17 cellular contexts compared by ENCODE assay signal in genomic region chr5:135429886-135430437, GRCh38. TPM values are rescaled to one million over a fixed set of nuclear protein-coding genes. Genes with fewer than 3 reads are reported as not detected.
A peak's percentile ranks its signal among the peaks of the same experiment; 100 is the strongest.
DNase-seq lines count a peak whose midpoint lies in the region; ATAC-seq and TF ChIP-seq lines count a peak whose summit lies in the region.
"Had no signal": no experiment of that assay in that cellular context is flagged by ENCODE, and none has a peak within 500 bp of the region (broad histone marks: within the 10 kb centered on the region; RNA-seq: fewer than 3 reads in every experiment).

No MANE protein-coding gene starts in this region.

- H4K20me1 ChIP-seq in BLaER1 treated with 17β-estradiol and CSF1 and Interleukin-3, amounts not matched to agents 10 nM and 100 nM: no peaks in the 10 kb centered on the region
- no peaks in the 10 kb centered on the region for H4K20me1 ChIP-seq in H9 (ENCODE audit: control insufficient read depth, insufficient read depth, insufficient read length)

- H2BK120ac ChIP-seq in H9 (ENCODE audit: low read depth, low read length, poor library complexity, severe bottlenecking): no peak overlapping the region
- H2BK120ac ChIP-seq in mesenchymal stem cell (ENCODE audit: low read depth, low read length): no peak overlapping the region

- H3K23ac ChIP-seq in H9 (ENCODE audit: insufficient read length, low read depth, low read length): no peak overlapping the region
- H3K23ac ChIP-seq in mesenchymal stem cell (ENCODE audit: low read length in 2 of 2): no peak overlapping the region

- H4K8ac ChIP-seq in H9 (replicated peaks; ENCODE audit: insufficient read length, low read depth, low read length): no peak overlapping the region
- H4K8ac ChIP-seq in mesenchymal stem cell (ENCODE audit: low read length): no peak overlapping the region

- H3K36me3 Mint-ChIP-seq in H9 (ENCODE audit: insufficient read depth in 1 of 3, low read depth in 3 of 3) (peaks cover 2 to 11% (median 5%) of the 10 kb centered on the region in 3 experiments; a peak in 4 of 7 replicates), endothelial cell (ENCODE audit: low read depth, unreplicated experiment) (peaks cover 4% of the 10 kb centered on the region)
- no peaks in the 10 kb centered on the region for H3K36me3 Mint-ChIP-seq in activated T-helper 1 cell treated with anti-CD3 and anti-CD28 coated beads, Interleukin-12 subunit alpha, Interleukin-12 subunit beta, Interleukin-2, Interleukin-4 antibody, amounts not matched to agents 30 ng/mL and 10 ng/mL and 1 ng/mL, durations not matched to agents 14 hours and 24 hours and 36 hours (ENCODE audit: low read depth)

- H3K56ac ChIP-seq in H9 (ENCODE audit: insufficient read length, low read depth, low read length): no peak overlapping the region

- H4K5ac ChIP-seq in H9 (ENCODE audit: insufficient read length, low read depth, low read length): no peak overlapping the region

- no peak overlapping the region for H2AK5ac ChIP-seq in H9 (ENCODE audit: insufficient read length, low read length)
- H2AK5ac ChIP-seq in mesenchymal stem cell (ENCODE audit: low read length, severe bottlenecking): no peak overlapping the region

- peak overlapping the region in 2 of 11 experiments; percentile 29 to 40; a peak in 3 of 22 replicates for H3K9ac ChIP-seq in BLaER1 treated with 17β-estradiol and CSF1 and Interleukin-3, amounts not matched to agents 10 nM and 100 nM
- H3K9ac ChIP-seq in H9 (ENCODE audit: extremely low read depth, insufficient read length, low read length) (no peak overlapping the region), mesenchymal stem cell (ENCODE audit: low read length) (peak overlapping the region; percentile 70)

- H3K4me3 Mint-ChIP-seq in H9 (no peak overlapping the region), endothelial cell (ENCODE audit: unreplicated experiment) (no peak overlapping the region)
- no peak overlapping the region for H3K4me3 Mint-ChIP-seq in activated T-helper 1 cell treated with anti-CD3 and anti-CD28 coated beads, Interleukin-12 subunit alpha, Interleukin-12 subunit beta, Interleukin-2, Interleukin-4 antibody, amounts not matched to agents 30 ng/mL and 10 ng/mL and 1 ng/mL, durations not matched to agents 14 hours and 24 hours and 36 hours
- H3K4me3 Mint-ChIP-seq: CD4-positive, alpha-beta T cell had no signal

- no peak for ATAC-seq in gastrocnemius medialis
- ATAC-seq in HG02798 (IDR thresholded peaks at IDR 0.05; ENCODE audit: poor library complexity, unreplicated experiment): no peak

- H2BK5ac ChIP-seq in H9 (ENCODE audit: insufficient read length, low read length) (no peak overlapping the region), mesenchymal stem cell (ENCODE audit: low read depth, low read length, poor library complexity, severe bottlenecking) (no peak overlapping the region)

- H2AFZ ChIP-seq in H9 (ENCODE audit: low read length) (no peak overlapping the region), mesenchymal stem cell (ENCODE audit: low read depth, low read length) (no peak overlapping the region)

- peaks cover 0 to 14% (median 5%) of the 10 kb centered on the region in 11 experiments; a peak in 5 of 22 replicates for H3K36me3 ChIP-seq in BLaER1 treated with 17β-estradiol and CSF1 and Interleukin-3, amounts not matched to agents 10 nM and 100 nM
- H3K36me3 ChIP-seq in mesenchymal stem cell (ENCODE audit: control insufficient read depth in 1 of 2, insufficient read depth in 2 of 2, low read depth in 1 of 2, low read length in 2 of 2): no peaks in the 10 kb centered on the region
- H3K36me3 ChIP-seq in gastrocnemius medialis: no peaks in the 10 kb centered on the region
- H3K36me3 ChIP-seq: HAP-1 had no signal

- H3K4me1 Mint-ChIP-seq in H9: peaks cover 0 to 8% of the 10 kb centered on the region in 2 experiments; a peak in 2 of 4 replicates
- H3K4me1 Mint-ChIP-seq in endothelial cell (ENCODE audit: unreplicated experiment): peaks cover 10% of the 10 kb centered on the region
- H3K4me1 Mint-ChIP-seq in activated T-helper 1 cell treated with anti-CD3 and anti-CD28 coated beads, Interleukin-12 subunit alpha, Interleukin-12 subunit beta, Interleukin-2, Interleukin-4 antibody, amounts not matched to agents 30 ng/mL and 10 ng/mL and 1 ng/mL, durations not matched to agents 14 hours and 24 hours and 36 hours (ENCODE audit: low read depth): peaks cover 11% of the 10 kb centered on the region

- in situ Hi-C loops in gastrocnemius medialis (cut with MboI; ENCODE audit: low sequenced_read_pairs in 4 of 4): loop anchor here in 1 of 4 donors (5.0 kb wide), 1 partner anchor 73 kb away; no protein-coding TSS in a partner anchor

- no peak overlapping the region for H3T11ph ChIP-seq in H9 (ENCODE audit: low read length)

- H3K9me3 Mint-ChIP-seq in H9 (peaks cover 10 to 14% of the 10 kb centered on the region in 2 experiments), endothelial cell (ENCODE audit: unreplicated experiment) (no peaks in the 10 kb centered on the region)
- peaks cover 7% of the 10 kb centered on the region for H3K9me3 Mint-ChIP-seq in activated T-helper 1 cell treated with anti-CD3 and anti-CD28 coated beads, Interleukin-12 subunit alpha, Interleukin-12 subunit beta, Interleukin-2, Interleukin-4 antibody, amounts not matched to agents 30 ng/mL and 10 ng/mL and 1 ng/mL, durations not matched to agents 14 hours and 24 hours and 36 hours

- H3K27me3 Mint-ChIP-seq in H9 (ENCODE audit: low read depth): peaks cover 30% of the 10 kb centered on the region
- H3K27me3 Mint-ChIP-seq in endothelial cell (ENCODE audit: unreplicated experiment): no peaks in the 10 kb centered on the region
- peaks cover 12% of the 10 kb centered on the region for H3K27me3 Mint-ChIP-seq in activated T-helper 1 cell treated with anti-CD3 and anti-CD28 coated beads, Interleukin-12 subunit alpha, Interleukin-12 subunit beta, Interleukin-2, Interleukin-4 antibody, amounts not matched to agents 30 ng/mL and 10 ng/mL and 1 ng/mL, durations not matched to agents 14 hours and 24 hours and 36 hours (ENCODE audit: insufficient read depth)

- H3K4ac ChIP-seq in H9 (ENCODE audit: low read depth, low read length) (no peak overlapping the region), mesenchymal stem cell (ENCODE audit: low read depth in 1 of 2, low read length in 2 of 2) (no peak overlapping the region)

- H3K18ac ChIP-seq in H9 (ENCODE audit: insufficient read length, low read depth, low read length) (no peak overlapping the region), mesenchymal stem cell (ENCODE audit: low read depth in 1 of 2, low read length in 2 of 2) (no peak overlapping the region)

- H2BK12ac ChIP-seq in H9 (ENCODE audit: insufficient read length, low read depth, low read length) (no peak overlapping the region), mesenchymal stem cell (ENCODE audit: low read length in 2 of 2) (no peak overlapping the region)

- intact Hi-C loops in gastrocnemius medialis (cut with DNase I; ENCODE audit: low total_unique reads): loop anchor here (5.0 to 10.0 kb wide), 4 partner anchors 73 to 1382 kb away; no protein-coding TSS in a partner anchor
- intact Hi-C loops in activated T-helper 1 cell treated with anti-CD3 and anti-CD28 coated beads, Interleukin-12 subunit alpha, Interleukin-12 subunit beta, Interleukin-2, Interleukin-4 antibody, amounts not matched to agents 30 ng/mL and 10 ng/mL and 1 ng/mL, durations not matched to agents 14 hours and 24 hours and 36 hours (cut with micrococcal nuclease): loop anchor here (5.0 kb wide), 1 partner anchor 68 kb away; no protein-coding TSS in a partner anchor

- H4K91ac ChIP-seq in H9 (ENCODE audit: insufficient read length, low read depth, low read length) (no peak overlapping the region), mesenchymal stem cell (ENCODE audit: low read length) (no peak overlapping the region)

- H3K79me1 ChIP-seq in H9 (ENCODE audit: insufficient read depth, low read depth, low read length, poor library complexity, severe bottlenecking) (no peaks in the 10 kb centered on the region), mesenchymal stem cell (replicated peaks; ENCODE audit: low read length, poor library complexity, severe bottlenecking) (no peaks in the 10 kb centered on the region)

- H3K27ac Mint-ChIP-seq in H9 (no peak overlapping the region), endothelial cell (ENCODE audit: unreplicated experiment) (no peak overlapping the region)
- H3K27ac Mint-ChIP-seq in activated T-helper 1 cell treated with anti-CD3 and anti-CD28 coated beads, Interleukin-12 subunit alpha, Interleukin-12 subunit beta, Interleukin-2, Interleukin-4 antibody, amounts not matched to agents 30 ng/mL and 10 ng/mL and 1 ng/mL, durations not matched to agents 14 hours and 24 hours and 36 hours: no peak overlapping the region
- H3K27ac Mint-ChIP-seq: CD4-positive, alpha-beta T cell had no signal

- no peak for TF ChIP-seq POLR2A in gastrocnemius medialis (IDR thresholded peaks at IDR 0.05)

- no peak overlapping the region for H2BK20ac ChIP-seq in H9 (ENCODE audit: low read depth, low read length, poor library complexity, severe bottlenecking)

- peaks cover 78 to 95% (median 89%) of the 10 kb centered on the region in 10 experiments for H3K4me1 ChIP-seq in BLaER1 treated with 17β-estradiol and CSF1 and Interleukin-3, amounts not matched to agents 10 nM and 100 nM
- no peaks in the 10 kb centered on the region for H3K4me1 ChIP-seq in H9 (ENCODE audit: insufficient read depth, low read length)
- peaks cover 7% of the 10 kb centered on the region for H3K4me1 ChIP-seq in mesenchymal stem cell (ENCODE audit: control insufficient read depth, insufficient read depth, low read depth, low read length)
- peaks cover 21 to 32% of the 10 kb centered on the region in 2 donors for H3K4me1 ChIP-seq in gastrocnemius medialis
- H3K4me1 ChIP-seq: HAP-1 had no signal

- H3K14ac ChIP-seq in H9 (ENCODE audit: insufficient read depth, low read length) (no peak overlapping the region), mesenchymal stem cell (ENCODE audit: low read length in 2 of 2) (no peak overlapping the region)

- H3K9me3 ChIP-seq in BLaER1 treated with 17β-estradiol and CSF1 and Interleukin-3, amounts not matched to agents 10 nM and 100 nM (replicated peaks in 1 of 11): peaks cover 14 to 26% (median 21%) of the 10 kb centered on the region in 11 experiments
- H3K9me3 ChIP-seq in H9 (ENCODE audit: control insufficient read depth, low read depth, low read length): peaks cover 5% of the 10 kb centered on the region
- H3K9me3 ChIP-seq in mesenchymal stem cell (ENCODE audit: control insufficient read depth, low read length): peaks cover 13% of the 10 kb centered on the region
- no peaks in the 10 kb centered on the region for H3K9me3 ChIP-seq in gastrocnemius medialis
- H3K9me3 ChIP-seq: HAP-1 had no signal

- peak overlapping the region; percentile 52 to 76 (median 61) for H3K4me2 ChIP-seq in BLaER1 treated with 17β-estradiol and CSF1 and Interleukin-3, amounts not matched to agents 10 nM and 100 nM
- H3K4me2 ChIP-seq in H9 (ENCODE audit: insufficient read depth, insufficient read length, low read length) (no peak overlapping the region), mesenchymal stem cell (ENCODE audit: low read length, poor library complexity, severe bottlenecking) (no peak overlapping the region)

- DNase-seq in H9 (peak; percentile 15), mesenchymal stem cell (no peak), gastrocnemius medialis (no peak), endothelial cell (ENCODE audit: low spot score) (no peak)
- DNase-seq in activated T-helper 1 cell treated with anti-CD3 and anti-CD28 coated beads, Interleukin-12 subunit alpha, Interleukin-12 subunit beta, Interleukin-2, Interleukin-4 antibody, amounts not matched to agents 30 ng/mL and 10 ng/mL and 1 ng/mL, durations not matched to agents 14 hours and 24 hours and 36 hours (ENCODE audit: low spot score): no peak
- DNase-seq: CD4-positive, alpha-beta T cell; NCI-H1105; NCI-H1694; NCI-H345; NCI-H69 had no signal

- no peaks in the 10 kb centered on the region for H3K79me2 ChIP-seq in H9 (ENCODE audit: insufficient read depth, low read length)

- no peaks in the 10 kb centered on the region for H3K23me2 ChIP-seq in H9 (ENCODE audit: insufficient read length, low read depth, low read length, poor library complexity, severe bottlenecking)

- H3K27ac ChIP-seq in BLaER1 treated with 17β-estradiol and CSF1 and Interleukin-3, amounts not matched to agents 10 nM and 100 nM: peak overlapping the region in 8 of 11 experiments; percentile 10 to 90 (median 46); a peak in 14 of 22 replicates
- no peak overlapping the region for H3K27ac ChIP-seq in H9 (ENCODE audit: insufficient read length, low read depth, low read length)
- H3K27ac ChIP-seq in mesenchymal stem cell (ENCODE audit: low read length, poor library complexity, severe bottlenecking): no peak overlapping the region
- H3K27ac ChIP-seq in gastrocnemius medialis: peak overlapping the region in 3 of 4 donors; percentile 38 to 46 (median 44)
- H3K27ac ChIP-seq: HL-60 had no signal

- WGBS in H9 (ENCODE audit: extremely low coverage, insufficient read length, low lambda C conversion rate): no CpG with 5 or more reads among the region's 10 CpGs
- 79% methylated on average over 10 of the region's 10 CpGs for WGBS in mesenchymal stem cell

- no peaks in the 10 kb centered on the region for H3K27me3 ChIP-seq in BLaER1 treated with 17β-estradiol and CSF1 and Interleukin-3, amounts not matched to agents 10 nM and 100 nM
- no peaks in the 10 kb centered on the region for H3K27me3 ChIP-seq in H9 (ENCODE audit: insufficient read depth, low read length)
- H3K27me3 ChIP-seq in mesenchymal stem cell (ENCODE audit: control insufficient read depth in 1 of 2, insufficient read depth in 1 of 2, low read length in 2 of 2): peaks cover 0 to 25% of the 10 kb centered on the region in 2 experiments
- H3K27me3 ChIP-seq in gastrocnemius medialis: no peaks in the 10 kb centered on the region

- TF ChIP-seq CTCF in H9 (conservative IDR thresholded peaks at IDR 0.05) (no peak), gastrocnemius medialis (IDR thresholded peaks at IDR 0.05 in 4 of 5, conservative IDR thresholded peaks at IDR 0.05 in 1 of 5) (no peak), endothelial cell (IDR thresholded peaks at IDR 0.05; ENCODE audit: unreplicated experiment) (no peak)

- H3K4me3 ChIP-seq in BLaER1 treated with 17β-estradiol and CSF1 and Interleukin-3, amounts not matched to agents 10 nM and 100 nM: no peak overlapping the region; a peak in 1 of 20 replicates
- H3K4me3 ChIP-seq in mesenchymal stem cell (ENCODE audit: insufficient read depth in 1 of 2, low read depth in 1 of 2, low read length in 2 of 2): peak overlapping the region in 1 of 2 experiments; percentile 23
- no peak overlapping the region for H3K4me3 ChIP-seq in gastrocnemius medialis
- H3K4me3 ChIP-seq: HAP-1 had no signal

- H2BK15ac ChIP-seq in H9 (ENCODE audit: low read depth, low read length) (no peak overlapping the region), mesenchymal stem cell (ENCODE audit: low read depth, poor library complexity, severe bottlenecking) (no peak overlapping the region)

RNA-seq across cellular contexts. Expression of gene DCANP1, which starts 17.2 kb away (rescaled TPM):
- total RNA-seq in H9 (2021) (not detected in 2 replicates), gastrocnemius medialis (not detected), endothelial cell (ENCODE audit: unreplicated experiment) (not detected)
- polyA plus RNA-seq in mesenchymal stem cell (2013, experiment 1 of 2): not detected
- not detected for polyA plus RNA-seq in mesenchymal stem cell (2013, experiment 2 of 2)
- total RNA-seq in activated T-helper 1 cell treated with anti-CD3 and anti-CD28 coated beads, Interleukin-12 subunit alpha, Interleukin-12 subunit beta, Interleukin-2, Interleukin-4 antibody, amounts not matched to agents 30 ng/mL and 10 ng/mL and 1 ng/mL, durations not matched to agents 14 hours and 24 hours and 36 hours: not detected in 2 replicates
- total RNA-seq: LHCN-M2, OCI-LY7, RPMI7951 had no signal

RNA-seq across cellular contexts. Expression of gene TIFAB, which starts 22.2 kb away (rescaled TPM):
- not detected in 2 replicates for total RNA-seq in H9 (2021)
- polyA plus RNA-seq in mesenchymal stem cell (2013, experiment 1 of 2): not detected
- polyA plus RNA-seq in mesenchymal stem cell (2013, experiment 2 of 2): not detected
- total RNA-seq in gastrocnemius medialis: not detected
- not detected for total RNA-seq in endothelial cell (ENCODE audit: unreplicated experiment)
- total RNA-seq in activated T-helper 1 cell treated with anti-CD3 and anti-CD28 coated beads, Interleukin-12 subunit alpha, Interleukin-12 subunit beta, Interleukin-2, Interleukin-4 antibody, amounts not matched to agents 30 ng/mL and 10 ng/mL and 1 ng/mL, durations not matched to agents 14 hours and 24 hours and 36 hours: not detected in 2 replicates
- total RNA-seq: LHCN-M2, OCI-LY7, RPMI7951 had no signal

RNA-seq across cellular contexts. Expression of gene MACROH2A1, which starts 30.9 kb away (rescaled TPM):
- 101 and 111 TPM in 2 replicates for total RNA-seq in H9 (2021)
- 114 TPM for polyA plus RNA-seq in mesenchymal stem cell (2013, experiment 1 of 2)
- 113 TPM for polyA plus RNA-seq in mesenchymal stem cell (2013, experiment 2 of 2)
- total RNA-seq in gastrocnemius medialis: 100 to 1,000 TPM; 104 to 167 (median 136) TPM
- 181 TPM for total RNA-seq in endothelial cell (ENCODE audit: unreplicated experiment)
- total RNA-seq in activated T-helper 1 cell treated with anti-CD3 and anti-CD28 coated beads, Interleukin-12 subunit alpha, Interleukin-12 subunit beta, Interleukin-2, Interleukin-4 antibody, amounts not matched to agents 30 ng/mL and 10 ng/mL and 1 ng/mL, durations not matched to agents 14 hours and 24 hours and 36 hours: 315 and 317 TPM in 2 replicates

Comparison
In these comparisons a context has a peak if more than half of its experiments do, and no peak if none do; other contexts are left out.
1. H3K27ac ChIP-seq: peak in BLaER1 treated with 17β-estradiol and CSF1 and Interleukin-3, amounts not matched to agents 10 nM and 100 nM (8 of 11) and gastrocnemius medialis (3 of 4); none in H9 (single experiment) and mesenchymal stem cell (single experiment).
2. H3K4me2 ChIP-seq: peak in BLaER1 treated with 17β-estradiol and CSF1 and Interleukin-3, amounts not matched to agents 10 nM and 100 nM (11 of 11); none in H9 (single experiment) and mesenchymal stem cell (single experiment).